22 cellular contexts compared by ENCODE assay signal in genomic region chr2:154195644-154196221, GRCh38.
A peak's percentile ranks its signal among the peaks of the same experiment; 100 is the strongest.
DNase-seq lines count a peak whose midpoint lies in the region; ATAC-seq, FAIRE-seq and TF ChIP-seq lines count a peak whose summit lies in the region.
"Had no signal": no experiment of that assay in that cellular context is flagged by ENCODE, and none has a peak within 500 bp of the region (broad histone marks: within the 10 kb centered on the region; RNA-seq: fewer than 3 reads in every experiment).

No MANE protein-coding gene starts in this region.

- no peak overlapping the region for H4K8ac ChIP-seq in neuronal stem cell (ENCODE audit: low read depth, low read length)

- ATAC-seq in GM12878 (peak; percentile 31; the same call in 1 of the 3 replicates), GM19455 (IDR thresholded peaks at IDR 0.05; ENCODE audit: unreplicated experiment) (no peak)
- ATAC-seq: K562, left ventricle myocardium superior, Right ventricle myocardium inferior, sciatic nerve, T-cell had no signal

- H3K27ac ChIP-seq in GM12878 (ENCODE audit: control insufficient read depth, insufficient read depth) (no peak overlapping the region), neuronal stem cell (replicated peaks; ENCODE audit: low read length) (no peak overlapping the region)
- H3K27ac ChIP-seq: cardiac muscle cell, HL-60, transverse colon had no signal

- H4K91ac ChIP-seq in neuronal stem cell (ENCODE audit: low read depth, low read length, poor library complexity), result no peak overlapping the region

- BruUV-seq in GM12878 (replicated peaks; lab: Mats Ljungman, UMichigan), result no TSS peak

- no peak overlapping the region for H3K14ac ChIP-seq in neuronal stem cell (ENCODE audit: low read length)

- H3K4me3 ChIP-seq in GM12878, result no peak overlapping the region
- H3K4me3 ChIP-seq in neuronal stem cell (ENCODE audit: low read length in 2 of 2), result no peak overlapping the region
- H3K4me3 ChIP-seq: cardiac muscle cell, K562, transverse colon had no signal

- no peak for TF ChIP-seq POLR2A in GM12878 (IDR thresholded peaks at IDR 0.05; ENCODE audit: low read depth, low read length)
- no peak for TF ChIP-seq POLR2A in erythroblast (IDR thresholded peaks at IDR 0.05; ENCODE audit: low read length)

- no peak overlapping the region for H3K18ac ChIP-seq in neuronal stem cell (ENCODE audit: low read length)

- H3K9me3 ChIP-seq in GM12878 (replicated peaks; ENCODE audit: control insufficient read depth, insufficient read depth, low read length), result no peaks in the 10 kb centered on the region
- no peaks in the 10 kb centered on the region for H3K9me3 ChIP-seq in neuronal stem cell (replicated peaks in 1 of 2; ENCODE audit: control insufficient read depth in 2 of 2, insufficient read depth in 1 of 2, low read depth in 1 of 2, low read length in 2 of 2)
- H3K9me3 ChIP-seq: transverse colon had no signal

- intact Hi-C loops in GM12878 (cut with micrococcal nuclease; ENCODE audit: unreplicated experiment), result no loop called here

- H2BK5ac ChIP-seq in neuronal stem cell (ENCODE audit: low read length), result no peak overlapping the region

- H3K27me3 ChIP-seq in GM12878 (replicated peaks in 1 of 2; ENCODE audit: control insufficient read depth in 2 of 2, insufficient read depth in 2 of 2, low read length in 1 of 2) (no peaks in the 10 kb centered on the region), neuronal stem cell (ENCODE audit: control insufficient read depth in 3 of 3, insufficient read depth in 3 of 3, low read depth in 1 of 3, low read length in 3 of 3) (no peaks in the 10 kb centered on the region)
- H3K27me3 ChIP-seq: cardiac muscle cell, transverse colon had no signal

- H4K20me1 ChIP-seq in GM12878 (ENCODE audit: control insufficient read depth, insufficient read depth), result no peaks in the 10 kb centered on the region

- in situ Hi-C loops in GM12878 (cut with MboI), result no loop called here

- no peaks in the 10 kb centered on the region for H3K79me2 ChIP-seq in GM12878 (ENCODE audit: control insufficient read depth, insufficient read depth, low read length)

- POLR2A ChIA-PET in GM12878 (lab: Charles Lee), result interaction anchor here (0.6 kb wide), 1 partner anchor 16 kb away, joined by 4 read pairs; no protein-coding TSS in a partner anchor

- no peak for TF ChIP-seq CTCF in GM12878 (IDR thresholded peaks at IDR 0.05 in 2 of 3, conservative IDR thresholded peaks at IDR 0.05 in 1 of 3; ENCODE audit: control insufficient read depth in 2 of 3, extremely low read depth in 1 of 3, insufficient read depth in 1 of 3, low read depth in 3 of 3, low read length in 3 of 3)

- no peaks in the 10 kb centered on the region for H3K36me3 ChIP-seq in GM12878 (ENCODE audit: control insufficient read depth in 2 of 2, insufficient read depth in 2 of 2, low read length in 1 of 2)
- no peaks in the 10 kb centered on the region for H3K36me3 ChIP-seq in neuronal stem cell (replicated peaks in 1 of 2; ENCODE audit: control insufficient read depth in 2 of 2, insufficient read depth in 2 of 2, low read length in 2 of 2)
- H3K36me3 ChIP-seq: cardiac muscle cell, transverse colon had no signal

- no peaks in the 10 kb centered on the region for H3K79me1 ChIP-seq in neuronal stem cell (ENCODE audit: low read depth, low read length)

- H2BK12ac ChIP-seq in neuronal stem cell (ENCODE audit: low read length), result no peak overlapping the region

- no peak for FAIRE-seq in GM12878 (lab: Jason Lieb, UNC)
- FAIRE-seq: K562 had no signal

- no peak for TF ChIP-seq EP300 in GM12878 (IDR thresholded peaks at IDR 0.05; ENCODE audit: borderline replicate concordance in 1 of 2, control insufficient read depth in 1 of 2, low read depth in 2 of 2, low read length in 2 of 2)

- TF ChIP-seq RAD21 in GM12878 (IDR thresholded peaks at IDR 0.05; ENCODE audit: insufficient read depth, low read depth, low read length), result no peak

- DNase-seq in NCI-H2171 treated with DMSO at 0.1 percent for 48 hours (lab: John Stamatoyannopoulos, UW) (peak; percentile 50), NCI-H2171 (lab: John Stamatoyannopoulos, UW) (no peak), NCI-H69 (lab: John Stamatoyannopoulos, UW) (peak; percentile 66), GM12878 (ENCODE audit: low read depth, low spot score) (no peak), neuronal stem cell (ENCODE audit: low spot score) (no peak), erythroblast (lab: John Stamatoyannopoulos, UW) (no peak), NCI-H2107 treated with DMSO at 0.1 percent for 48 hours (lab: John Stamatoyannopoulos, UW; ENCODE audit: unreplicated experiment) (no peak)
- DNase-seq: activated CD4-positive, alpha-beta memory T cell treated with anti-CD3 and anti-CD28 coated beads for 36 hours; activated naive CD8-positive, alpha-beta T cell treated with anti-CD3 and anti-CD28 coated beads for 36 hours; activated T-cell treated with anti-CD3 and anti-CD28 coated beads, Interleukin-2, amount 50 U/mL, for 24 hours; left ventricle myocardium superior; NCI-H1048; NCI-H2227 treated with DMSO at 0.1 percent for 48 hours; stimulated activated naive CD4-positive, alpha-beta T cell treated with Interleukin-2 at 50 U/mL for 16 hours; T-cell; transverse colon had no signal

- no peak overlapping the region for H3K4me2 ChIP-seq in GM12878 (ENCODE audit: control insufficient read depth, insufficient read depth)
- H3K4me2 ChIP-seq in neuronal stem cell (ENCODE audit: insufficient read depth, low read length, poor library complexity, severe bottlenecking), result no peak overlapping the region

- H2BK120ac ChIP-seq in neuronal stem cell (ENCODE audit: low read depth, low read length), result no peak overlapping the region

- H2BK15ac ChIP-seq in neuronal stem cell (ENCODE audit: low read length), result no peak overlapping the region

- H3K4ac ChIP-seq in neuronal stem cell (ENCODE audit: low read length), result no peak overlapping the region

- H2AFZ ChIP-seq in GM12878 (ENCODE audit: control insufficient read depth, low read depth, low read length) (no peak overlapping the region), neuronal stem cell (ENCODE audit: low read length) (peak overlapping the region; percentile 29)

- H3K9ac ChIP-seq in GM12878 (ENCODE audit: control insufficient read depth, insufficient read depth, low read length) (no peak overlapping the region), neuronal stem cell (ENCODE audit: low read depth, low read length, poor library complexity) (no peak overlapping the region)

- SMC1A ChIA-PET in GM12878 (lab: Charles Lee; ENCODE audit: uncharacterized antibody, unreplicated experiment), result interaction anchor here (0.6 to 0.7 kb wide), 2 partner anchors 243 to 417 kb away, joined by 3 read pairs; no protein-coding TSS in a partner anchor

- RAD21 ChIA-PET in GM12878 (lab: Charles Lee; ENCODE audit: unreplicated experiment), result no interaction called here

- H2AK5ac ChIP-seq in neuronal stem cell (ENCODE audit: low read depth, low read length), result no peak overlapping the region

- H3K23ac ChIP-seq in neuronal stem cell (ENCODE audit: low read depth, low read length, poor library complexity), result no peak overlapping the region

- H3K4me1 ChIP-seq in GM12878 (ENCODE audit: control insufficient read depth, insufficient read depth, low read length) (no peaks in the 10 kb centered on the region), neuronal stem cell (ENCODE audit: control insufficient read depth in 2 of 2, insufficient read depth in 1 of 2, low read depth in 1 of 2, low read length in 2 of 2) (no peaks in the 10 kb centered on the region)
- H3K4me1 ChIP-seq: transverse colon had no signal

- CTCF ChIA-PET in GM12878 (lab: Yijun Ruan, JAX), result interaction anchor here (0.6 kb wide), 1 partner anchor 63 kb away, joined by 3 read pairs; no protein-coding TSS in a partner anchor

TF ChIP-seq in GM12878, 131 proteins besides CTCF, POLR2A, EP300 and RAD21 (continues in another document):
- TF ChIP-seq IRF4 (IDR thresholded peaks at IDR 0.05; ENCODE audit: low read depth, low read length) (no peak), RB1 (IDR thresholded peaks at IDR 0.05; ENCODE audit: borderline replicate concordance) (no peak), NBN (IDR thresholded peaks at IDR 0.05) (no peak), SUPT20H (IDR thresholded peaks at IDR 0.05; ENCODE audit: borderline replicate concordance, control insufficient read depth, low read depth, low read length) (no peak)
- TF ChIP-seq, protein P1, sequence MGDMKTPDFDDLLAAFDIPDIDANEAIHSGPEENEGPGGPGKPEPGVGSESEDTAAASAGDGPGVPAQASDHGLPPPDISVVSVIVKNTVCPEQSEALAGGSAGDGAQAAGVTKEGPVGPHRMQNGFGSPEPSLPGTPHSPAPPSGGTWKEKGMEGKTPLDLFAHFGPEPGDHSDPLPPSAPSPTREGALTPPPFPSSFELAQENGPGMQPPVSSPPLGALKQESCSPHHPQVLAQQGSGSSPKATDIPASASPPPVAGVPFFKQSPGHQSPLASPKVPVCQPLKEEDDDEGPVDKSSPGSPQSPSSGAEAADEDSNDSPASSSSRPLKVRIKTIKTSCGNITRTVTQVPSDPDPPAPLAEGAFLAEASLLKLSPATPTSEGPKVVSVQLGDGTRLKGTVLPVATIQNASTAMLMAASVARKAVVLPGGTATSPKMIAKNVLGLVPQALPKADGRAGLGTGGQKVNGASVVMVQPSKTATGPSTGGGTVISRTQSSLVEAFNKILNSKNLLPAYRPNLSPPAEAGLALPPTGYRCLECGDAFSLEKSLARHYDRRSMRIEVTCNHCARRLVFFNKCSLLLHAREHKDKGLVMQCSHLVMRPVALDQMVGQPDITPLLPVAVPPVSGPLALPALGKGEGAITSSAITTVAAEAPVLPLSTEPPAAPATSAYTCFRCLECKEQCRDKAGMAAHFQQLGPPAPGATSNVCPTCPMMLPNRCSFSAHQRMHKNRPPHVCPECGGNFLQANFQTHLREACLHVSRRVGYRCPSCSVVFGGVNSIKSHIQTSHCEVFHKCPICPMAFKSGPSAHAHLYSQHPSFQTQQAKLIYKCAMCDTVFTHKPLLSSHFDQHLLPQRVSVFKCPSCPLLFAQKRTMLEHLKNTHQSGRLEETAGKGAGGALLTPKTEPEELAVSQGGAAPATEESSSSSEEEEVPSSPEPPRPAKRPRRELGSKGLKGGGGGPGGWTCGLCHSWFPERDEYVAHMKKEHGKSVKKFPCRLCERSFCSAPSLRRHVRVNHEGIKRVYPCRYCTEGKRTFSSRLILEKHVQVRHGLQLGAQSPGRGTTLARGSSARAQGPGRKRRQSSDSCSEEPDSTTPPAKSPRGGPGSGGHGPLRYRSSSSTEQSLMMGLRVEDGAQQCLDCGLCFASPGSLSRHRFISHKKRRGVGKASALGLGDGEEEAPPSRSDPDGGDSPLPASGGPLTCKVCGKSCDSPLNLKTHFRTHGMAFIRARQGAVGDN (IDR thresholded peaks at IDR 0.05), result no peak

Comparison
In these comparisons a context has a peak if more than half of its experiments do, and no peak if none do; other contexts are left out.
1. DNase-seq: peak in NCI-H2171 treated with DMSO at 0.1 percent for 48 hours (single experiment) and NCI-H69 (single experiment); none in NCI-H2171 (single experiment), GM12878 (single experiment), neuronal stem cell (single experiment), erythroblast (0 of 2) and NCI-H2107 treated with DMSO at 0.1 percent for 48 hours (single experiment).